In genomic region chr1:234612352-234613127, GRCh38 we compare ENCODE assay signal across 1 cellular context.
TF ChIP-seq lines count a peak whose summit lies in the region.

No MANE protein-coding gene starts in this region.

TF ChIP-seq in SK-N-SH, 30 proteins besides CTCF, POLR2A, EP300 and RAD21 (continued from another document):
- TF ChIP-seq IRF3 (IDR thresholded peaks at IDR 0.05; ENCODE audit: low read depth, low read length): no peak
- TF ChIP-seq TCF12 (IDR thresholded peaks at IDR 0.05): peak; percentile 93
- peak; percentile 87; the same call in 1 of the 2 replicates for TF ChIP-seq MXI1 (IDR thresholded peaks at IDR 0.05; ENCODE audit: low read depth, low read length)
- peak; percentile 61; the same call in 1 of the 2 replicates for TF ChIP-seq ELF1 (IDR thresholded peaks at IDR 0.05)
- peak; percentile 83; the same call in 1 of the 2 replicates for TF ChIP-seq FOSL2 (IDR thresholded peaks at IDR 0.05; ENCODE audit: borderline replicate concordance, low read depth)
- TF ChIP-seq, protein P1, sequence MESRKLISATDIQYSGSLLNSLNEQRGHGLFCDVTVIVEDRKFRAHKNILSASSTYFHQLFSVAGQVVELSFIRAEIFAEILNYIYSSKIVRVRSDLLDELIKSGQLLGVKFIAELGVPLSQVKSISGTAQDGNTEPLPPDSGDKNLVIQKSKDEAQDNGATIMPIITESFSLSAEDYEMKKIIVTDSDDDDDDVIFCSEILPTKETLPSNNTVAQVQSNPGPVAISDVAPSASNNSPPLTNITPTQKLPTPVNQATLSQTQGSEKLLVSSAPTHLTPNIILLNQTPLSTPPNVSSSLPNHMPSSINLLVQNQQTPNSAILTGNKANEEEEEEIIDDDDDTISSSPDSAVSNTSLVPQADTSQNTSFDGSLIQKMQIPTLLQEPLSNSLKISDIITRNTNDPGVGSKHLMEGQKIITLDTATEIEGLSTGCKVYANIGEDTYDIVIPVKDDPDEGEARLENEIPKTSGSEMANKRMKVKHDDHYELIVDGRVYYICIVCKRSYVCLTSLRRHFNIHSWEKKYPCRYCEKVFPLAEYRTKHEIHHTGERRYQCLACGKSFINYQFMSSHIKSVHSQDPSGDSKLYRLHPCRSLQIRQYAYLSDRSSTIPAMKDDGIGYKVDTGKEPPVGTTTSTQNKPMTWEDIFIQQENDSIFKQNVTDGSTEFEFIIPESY (IDR thresholded peaks at IDR 0.05; ENCODE audit: borderline replicate concordance, low read depth): 0 out of 2 replicates have a peak, but pooled peaks have one; percentile 42
- peak; percentile 29; the same call in 1 of the 2 replicates for TF ChIP-seq GABPA (IDR thresholded peaks at IDR 0.05; ENCODE audit: low read depth)
- TF ChIP-seq, protein P2, sequence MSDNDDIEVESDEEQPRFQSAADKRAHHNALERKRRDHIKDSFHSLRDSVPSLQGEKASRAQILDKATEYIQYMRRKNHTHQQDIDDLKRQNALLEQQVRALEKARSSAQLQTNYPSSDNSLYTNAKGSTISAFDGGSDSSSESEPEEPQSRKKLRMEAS (IDR thresholded peaks at IDR 0.05; ENCODE audit: low read depth): peak; percentile 63; the same call in 1 of the 2 replicates
- TF ChIP-seq EZH2phosphoT487 (IDR thresholded peaks at IDR 0.05; ENCODE audit: borderline replicate concordance, low read depth): no peak
- TF ChIP-seq, protein P3, sequence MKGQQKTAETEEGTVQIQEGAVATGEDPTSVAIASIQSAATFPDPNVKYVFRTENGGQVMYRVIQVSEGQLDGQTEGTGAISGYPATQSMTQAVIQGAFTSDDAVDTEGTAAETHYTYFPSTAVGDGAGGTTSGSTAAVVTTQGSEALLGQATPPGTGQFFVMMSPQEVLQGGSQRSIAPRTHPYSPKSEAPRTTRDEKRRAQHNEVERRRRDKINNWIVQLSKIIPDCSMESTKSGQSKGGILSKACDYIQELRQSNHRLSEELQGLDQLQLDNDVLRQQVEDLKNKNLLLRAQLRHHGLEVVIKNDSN (IDR thresholded peaks at IDR 0.05; ENCODE audit: borderline replicate concordance, low read depth): peak; percentile 79
- TF ChIP-seq NRF1 (IDR thresholded peaks at IDR 0.05; ENCODE audit: low read depth, low read length): no peak
- peak; percentile 83 for TF ChIP-seq RCOR1 (IDR thresholded peaks at IDR 0.05; ENCODE audit: low read length)
- TF ChIP-seq JUND (IDR thresholded peaks at IDR 0.05): peak; percentile 82
- TF ChIP-seq, protein P4, sequence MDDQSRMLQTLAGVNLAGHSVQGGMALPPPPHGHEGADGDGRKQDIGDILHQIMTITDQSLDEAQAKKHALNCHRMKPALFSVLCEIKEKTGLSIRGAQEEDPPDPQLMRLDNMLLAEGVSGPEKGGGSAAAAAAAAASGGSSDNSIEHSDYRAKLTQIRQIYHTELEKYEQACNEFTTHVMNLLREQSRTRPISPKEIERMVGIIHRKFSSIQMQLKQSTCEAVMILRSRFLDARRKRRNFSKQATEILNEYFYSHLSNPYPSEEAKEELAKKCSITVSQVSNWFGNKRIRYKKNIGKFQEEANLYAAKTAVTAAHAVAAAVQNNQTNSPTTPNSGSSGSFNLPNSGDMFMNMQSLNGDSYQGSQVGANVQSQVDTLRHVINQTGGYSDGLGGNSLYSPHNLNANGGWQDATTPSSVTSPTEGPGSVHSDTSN (IDR thresholded peaks at IDR 0.05): peak; percentile 90
- peak; percentile 66; the same call in 1 of the 2 replicates for TF ChIP-seq FOXJ3 (CRISPR knock-in tag; IDR thresholded peaks at IDR 0.05)
- TF ChIP-seq GATA2 (CRISPR knock-in tag; IDR thresholded peaks at IDR 0.05): peak; percentile 61
- peak; percentile 65 for TF ChIP-seq CHD2 (IDR thresholded peaks at IDR 0.05; ENCODE audit: low read length, partially characterized antibody)
- peak; percentile 75 for TF ChIP-seq TAF1 (IDR thresholded peaks at IDR 0.05; ENCODE audit: borderline replicate concordance, low read depth, low read length)
- TF ChIP-seq SMC3 (IDR thresholded peaks at IDR 0.05; ENCODE audit: low read depth, low read length): peak; percentile 50
- no peak for TF ChIP-seq RFX5 (IDR thresholded peaks at IDR 0.05; ENCODE audit: low read length)
- TF ChIP-seq POLR2AphosphoS5 (IDR thresholded peaks at IDR 0.05; ENCODE audit: low read depth, low read length): peak; percentile 89
- TF ChIP-seq FOXM1 (IDR thresholded peaks at IDR 0.05; ENCODE audit: low read depth): 0 out of 2 replicates have a peak, but pooled peaks have one; percentile 53
